10 cellular contexts compared by ENCODE assay signal in genomic region chr12:102955926-102956737, GRCh38. TPM values are rescaled to one million over a fixed set of nuclear protein-coding genes. Genes with fewer than 3 reads are reported as not detected.
DNase-seq lines count a peak whose midpoint lies in the region; FAIRE-seq and TF ChIP-seq lines count a peak whose summit lies in the region.
"Had no signal": no experiment of that assay in that cellular context is flagged by ENCODE, and none has a peak within 500 bp of the region (broad histone marks: within the 10 kb centered on the region; RNA-seq: fewer than 3 reads in every experiment).

No MANE protein-coding gene starts in this region.

- H4K20me1 ChIP-seq in H1 (replicated peaks in 1 of 2; ENCODE audit: control insufficient read depth in 1 of 2, insufficient read depth in 2 of 2, low read length in 2 of 2) (peaks cover 10 to 28% of the 10 kb centered on the region in 2 experiments), neural progenitor cell (ENCODE audit: low read depth) (peaks cover 53% of the 10 kb centered on the region)

- peaks cover 47% of the 10 kb centered on the region for H3K4me1 Mint-ChIP-seq in neural progenitor cell

- H3K27ac ChIP-seq in H1 (ENCODE audit: low read depth, low read length): no peak overlapping the region
- H3K27ac ChIP-seq in neural progenitor cell: no peak overlapping the region

- TF ChIP-seq EP300 in H1 (IDR thresholded peaks at IDR 0.05; ENCODE audit: borderline replicate concordance in 1 of 2, low read depth in 2 of 2, low read length in 2 of 2): no peak

- H2BK5ac ChIP-seq in H1 (ENCODE audit: low read depth, low read length): no peak overlapping the region

- H3K27ac Mint-ChIP-seq in neural progenitor cell: no peak overlapping the region

- H3K56ac ChIP-seq in H1 (replicated peaks; ENCODE audit: insufficient read length, low read depth, low read length): no peak overlapping the region

- H3K9me3 ChIP-seq in H1 (ENCODE audit: insufficient read depth in 2 of 2, low read depth in 1 of 2, low read length in 1 of 2) (no peaks in the 10 kb centered on the region), neural progenitor cell (ENCODE audit: low read depth) (no peaks in the 10 kb centered on the region)

- H4K91ac ChIP-seq in H1 (replicated peaks; ENCODE audit: insufficient read length, low read length): no peak overlapping the region

- peak overlapping the region; percentile 67 to 95 for H3K4me2 ChIP-seq in H1 (ENCODE audit: insufficient read depth in 1 of 2, low read depth in 2 of 2, low read length in 2 of 2)
- peak overlapping the region; percentile 92 for H3K4me2 ChIP-seq in neural progenitor cell

- no peak for FAIRE-seq in H1 (lab: Jason Lieb, UNC)
- FAIRE-seq: TTC549 had no signal

- H3K36me3 ChIP-seq in H1 (ENCODE audit: control insufficient read depth in 2 of 4, insufficient read depth in 4 of 4, low read length in 3 of 4) (peaks cover 0 to 4% (median 0%) of the 10 kb centered on the region in 4 experiments; a peak in 1 of 8 replicates), neural progenitor cell (no peaks in the 10 kb centered on the region)

- H3K9ac ChIP-seq in H1 (replicated peaks in 1 of 4; ENCODE audit: extremely low read depth in 1 of 4, low read depth in 3 of 4, low read length in 3 of 4) (no peak overlapping the region), neural progenitor cell (no peak overlapping the region)

- H3K9me3 Mint-ChIP-seq in neural progenitor cell: peaks cover 5% of the 10 kb centered on the region

- no peak overlapping the region for H2BK20ac ChIP-seq in H1 (ENCODE audit: low read length)

- peaks cover 5 to 16% (median 10%) of the 10 kb centered on the region in 4 experiments for H3K4me1 ChIP-seq in H1 (replicated peaks in 1 of 4; ENCODE audit: control insufficient read depth in 3 of 4, insufficient read depth in 4 of 4, low read length in 3 of 4)
- peaks cover 42% of the 10 kb centered on the region for H3K4me1 ChIP-seq in neural progenitor cell

- H3K27me3 ChIP-seq in H1 (replicated peaks in 1 of 4; ENCODE audit: control insufficient read depth in 3 of 4, extremely low read depth in 1 of 4, insufficient read depth in 3 of 4, low read length in 3 of 4): peaks cover 88 to 99% (median 97%) of the 10 kb centered on the region in 4 experiments
- H3K27me3 ChIP-seq in neural progenitor cell: peaks cover 100% of the 10 kb centered on the region

- H2BK15ac ChIP-seq in H1 (ENCODE audit: low read length): no peak overlapping the region

- 4% methylated on average over 47 of the region's 50 CpGs; no CpG with 5 or more reads in 1 of the 2 experiments for WGBS in H1 (ENCODE audit: extremely low coverage in 1 of 2, insufficient coverage in 1 of 2, insufficient read length in 1 of 2, insufficient replicate concordance in 2 of 2, low coverage in 1 of 2, low lambda C conversion rate in 2 of 2, missing lambda C conversion rate in 1 of 2), 2 experiments

- H2AFZ ChIP-seq in H1 (ENCODE audit: low read length) (no peak overlapping the region), neural progenitor cell (replicated peaks) (no peak overlapping the region)

- H4K5ac ChIP-seq in H1 (ENCODE audit: insufficient read length, low read depth, low read length): no peak overlapping the region

- peak overlapping the region; percentile 96 for H3K4me3 Mint-ChIP-seq in neural progenitor cell

- POLR2A ChIA-PET in H1 (lab: Charles Lee; ENCODE audit: partially characterized antibody): interaction anchor here (1.3 kb wide), 1 partner anchor 11 kb away, joined by 3 read pairs; no protein-coding TSS in a partner anchor

- H3F3A ChIP-seq in neural progenitor cell (ENCODE audit: low read depth): peaks cover 28% of the 10 kb centered on the region

- H3K36me3 Mint-ChIP-seq in neural progenitor cell: no peaks in the 10 kb centered on the region

- no peak for TF ChIP-seq RAD21 in H1 (IDR thresholded peaks at IDR 0.05 in 1 of 2, conservative IDR thresholded peaks at IDR 0.05 in 1 of 2; ENCODE audit: low read depth in 2 of 2, low read length in 2 of 2)

- peak; percentile 21 for DNase-seq in GM20000 (ENCODE audit: low spot score)
- DNase-seq in NCI-H2107 treated with DMSO at 0.1 percent for 48 hours (lab: John Stamatoyannopoulos, UW; ENCODE audit: unreplicated experiment): peak; percentile 55
- DNase-seq in H1 (ENCODE audit: low read depth in 1 of 2, low spot score in 2 of 2): peak in 1 of 2 experiments; percentile 66
- peak; percentile 76 for DNase-seq in neural progenitor cell (ENCODE audit: low spot score)
- no peak for DNase-seq in germinal center (ENCODE audit: low spot score)
- DNase-seq in NCI-H1694 treated with DMSO at 0.1 percent for 48 hours (lab: John Stamatoyannopoulos, UW): no peak
- no peak for DNase-seq in NCI-H1048 (lab: John Stamatoyannopoulos, UW)
- no peak for DNase-seq in NCI-H2171 (lab: John Stamatoyannopoulos, UW)
- DNase-seq: effector CD8-positive, alpha-beta T cell had no signal

- no peak overlapping the region for H2AK5ac ChIP-seq in H1 (ENCODE audit: low read depth, low read length)

- no peak overlapping the region for H3K18ac ChIP-seq in H1 (ENCODE audit: extremely low read depth, low read length)

- H4K8ac ChIP-seq in H1 (ENCODE audit: extremely low read depth, insufficient read depth, low read length): peak overlapping the region; percentile 1; the same call in 1 of the 2 replicates

- H3K14ac ChIP-seq in H1 (ENCODE audit: insufficient read length): no peak overlapping the region

- no peak overlapping the region for H3K4ac ChIP-seq in H1 (replicated peaks; ENCODE audit: insufficient read length, low read depth, low read length)

- no peak overlapping the region for H2BK120ac ChIP-seq in H1 (replicated peaks; ENCODE audit: low read depth, low read length)

- H3K79me2 ChIP-seq in H1 (ENCODE audit: control insufficient read depth in 1 of 2, insufficient read depth in 2 of 2, low read length in 2 of 2): no peaks in the 10 kb centered on the region
- no peaks in the 10 kb centered on the region for H3K79me2 ChIP-seq in neural progenitor cell (ENCODE audit: low read depth)

- no peak overlapping the region for H3K23ac ChIP-seq in H1 (ENCODE audit: insufficient read length)

- CTCF ChIA-PET in H1 (lab: Charles Lee; ENCODE audit: partially characterized antibody): no interaction called here

- H3K4me3 ChIP-seq in H1 (ENCODE audit: extremely low read depth in 1 of 4, insufficient read depth in 2 of 4, low read depth in 3 of 4, low read length in 4 of 4) (peak overlapping the region; percentile 27 to 67 (median 32)), neural progenitor cell (peak overlapping the region; percentile 65)

- peaks cover 19% of the 10 kb centered on the region; the same call in 1 of the 2 replicates for H3K23me2 ChIP-seq in H1 (ENCODE audit: low read depth, low read length)

- peaks cover 60% of the 10 kb centered on the region for H3K27me3 Mint-ChIP-seq in neural progenitor cell (ENCODE audit: insufficient read depth, low read depth)

- no peak overlapping the region for H2BK12ac ChIP-seq in H1 (ENCODE audit: low read depth, low read length)

- H3K79me1 ChIP-seq in H1 (ENCODE audit: low read depth, low read length): no peaks in the 10 kb centered on the region

- TF ChIP-seq CTCF in GM20000 (IDR thresholded peaks at IDR 0.05; ENCODE audit: extremely low read depth, missing control alignments) (no peak), H1 (IDR thresholded peaks at IDR 0.05; ENCODE audit: control extremely low read depth in 1 of 3, insufficient read depth in 1 of 3, low read depth in 1 of 3, low read length in 3 of 3) (no peak), neural progenitor cell (IDR thresholded peaks at IDR 0.05) (peak; percentile 2)

- TF ChIP-seq POLR2A in H1 (IDR thresholded peaks at IDR 0.05; ENCODE audit: control extremely low read depth in 1 of 2, low read depth in 2 of 2, low read length in 2 of 2): no peak

TF ChIP-seq in H1, 55 proteins besides CTCF, POLR2A, EP300 and RAD21 (continues in another document):
- TF ChIP-seq TBP (IDR thresholded peaks at IDR 0.05; ENCODE audit: low read depth, low read length): no peak
- TF ChIP-seq POU5F1 (IDR thresholded peaks at IDR 0.05; ENCODE audit: low read depth, low read length): no peak
- TF ChIP-seq PHF8 (conservative IDR thresholded peaks at IDR 0.05; ENCODE audit: low read depth, low read length): no peak
- peak; percentile 91 for TF ChIP-seq EZH2 (IDR thresholded peaks at IDR 0.05; ENCODE audit: low read depth, low read length, severe bottlenecking)
- TF ChIP-seq KDM5A (IDR thresholded peaks at IDR 0.05; ENCODE audit: low read length): no peak
- TF ChIP-seq, protein P1, sequence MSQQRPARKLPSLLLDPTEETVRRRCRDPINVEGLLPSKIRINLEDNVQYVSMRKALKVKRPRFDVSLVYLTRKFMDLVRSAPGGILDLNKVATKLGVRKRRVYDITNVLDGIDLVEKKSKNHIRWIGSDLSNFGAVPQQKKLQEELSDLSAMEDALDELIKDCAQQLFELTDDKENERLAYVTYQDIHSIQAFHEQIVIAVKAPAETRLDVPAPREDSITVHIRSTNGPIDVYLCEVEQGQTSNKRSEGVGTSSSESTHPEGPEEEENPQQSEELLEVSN (IDR thresholded peaks at IDR 0.05): peak; percentile 56
- no peak for TF ChIP-seq EGR1 (IDR thresholded peaks at IDR 0.05; ENCODE audit: borderline replicate concordance, low read depth, low read length)

RNA-seq across cellular contexts. Expression of gene ASCL1, which starts 1.3 kb away (rescaled TPM):
- not detected in 2 replicates for total RNA-seq in H1 (2021; fragmentation: NEBNext Ultra II Directional; extraction: Animal tissue kit (Norgen Biotek cat#: 25700))
- polyA plus RNA-seq in H1 (2011; rRNA removed): 0.12 and 0.17 TPM in 2 replicates
- polyA plus RNA-seq in H1 (2011; cell fraction: cytosol; rRNA removed): 0.09 TPM
- 0.31 TPM for polyA plus RNA-seq in H1 (2011; cell fraction: nucleus; rRNA removed)
- polyA plus RNA-seq in H1 (2012, experiment 1 of 2): 0.08 TPM in 1 of 4 replicates, not detected in the others
- polyA plus RNA-seq in H1 (2012, experiment 2 of 2): not detected
- 0.10 TPM for polyA plus RNA-seq in H1 (2013, experiment 1 of 2)
- polyA plus RNA-seq in H1 (2013, experiment 2 of 2): 0.06 TPM
- polyA minus RNA-seq in H1 (2011; rRNA and poly(A)+ RNA removed): not detected in 2 replicates
- not detected for polyA minus RNA-seq in H1 (2011; cell fraction: cytosol; rRNA and poly(A)+ RNA removed)
- 0.20 TPM for polyA minus RNA-seq in H1 (2011; cell fraction: nucleus; rRNA and poly(A)+ RNA removed)
- total RNA-seq in neural progenitor cell (ENCODE audit: low replicate concordance): 0.21 TPM in 1 of 2 replicates, not detected in the other

RNA-seq across cellular contexts. Expression of gene PAH, which starts 39.1 kb away (rescaled TPM):
- 8.9 and 9.0 TPM in 2 replicates for total RNA-seq in H1 (2021; fragmentation: NEBNext Ultra II Directional; extraction: Animal tissue kit (Norgen Biotek cat#: 25700))
- polyA plus RNA-seq in H1 (2011; rRNA removed): 3.9 and 4.9 TPM in 2 replicates
- 4.5 TPM for polyA plus RNA-seq in H1 (2011; cell fraction: cytosol; rRNA removed)
- 9.6 TPM for polyA plus RNA-seq in H1 (2011; cell fraction: nucleus; rRNA removed)
- 4.7 to 5.9 TPM (median 5.4 TPM) in 4 replicates for polyA plus RNA-seq in H1 (2012, experiment 1 of 2)
- 0.54 TPM for polyA plus RNA-seq in H1 (2012, experiment 2 of 2)
- polyA plus RNA-seq in H1 (2013, experiment 1 of 2): 4.7 TPM
- 3.1 TPM for polyA plus RNA-seq in H1 (2013, experiment 2 of 2)
- polyA minus RNA-seq in H1 (2011; rRNA and poly(A)+ RNA removed): 4.6 and 6.9 TPM in 2 replicates
- polyA minus RNA-seq in H1 (2011; cell fraction: cytosol; rRNA and poly(A)+ RNA removed): 2.0 TPM
- 7.3 TPM for polyA minus RNA-seq in H1 (2011; cell fraction: nucleus; rRNA and poly(A)+ RNA removed)
- 0.06 and 0.07 TPM in 2 replicates for total RNA-seq in neural progenitor cell (ENCODE audit: low replicate concordance)

Comparison
In these comparisons a context has a peak if more than half of its experiments do, and no peak if none do; other contexts are left out.
1. DNase-seq: peak in GM20000 (single experiment), NCI-H2107 treated with DMSO at 0.1 percent for 48 hours (single experiment) and neural progenitor cell (single experiment); none in germinal center (single experiment), NCI-H1694 treated with DMSO at 0.1 percent for 48 hours (single experiment), NCI-H1048 (single experiment) and NCI-H2171 (single experiment).